27 cellular contexts compared by ENCODE assay signal in the genomic region with DNA sequence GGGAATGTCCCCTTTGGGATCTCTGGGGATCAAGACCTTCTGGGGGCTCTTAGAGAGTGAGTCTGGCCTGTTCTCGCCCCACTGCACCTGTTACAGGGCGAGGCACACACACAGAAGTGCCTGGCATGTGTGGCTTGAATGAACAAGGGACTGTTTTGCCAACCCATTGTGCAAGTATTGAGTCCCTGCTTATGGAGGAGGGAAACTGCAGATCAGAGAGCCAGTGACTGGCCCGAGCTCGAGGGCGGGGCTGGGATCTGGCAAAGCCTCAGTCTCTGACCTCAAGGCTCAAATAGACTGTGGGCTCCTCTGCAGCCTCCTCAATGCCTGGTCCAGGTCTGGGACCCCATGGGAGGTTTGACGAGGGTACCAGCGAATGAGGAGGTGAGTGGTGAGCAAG. TPM values are rescaled to one million over a fixed set of nuclear protein-coding genes. Genes with fewer than 3 reads are reported as not detected.
"Had no signal": no experiment of that assay in that cellular context is flagged by ENCODE, and none has a peak within 500 bp of the region (broad histone marks: within the 10 kb centered on the region; RNA-seq: fewer than 3 reads in every experiment).

No MANE protein-coding gene starts in this region.

- H3K9me3 ChIP-seq: esophagus squamous epithelium, lower lobe of right lung, neutrophil, right atrium auricular region, sigmoid colon, spleen, testis, tibial artery had no signal

- H3K9ac ChIP-seq: parathyroid adenoma had no signal

- H3K27ac ChIP-seq: coronary artery, esophagus squamous epithelium, lower lobe of right lung, neutrophil, parathyroid adenoma, right atrium auricular region, sigmoid colon, skin epidermis, spleen, testis, tibial artery had no signal

- H3K9me3 Mint-ChIP-seq: effector memory CD8-positive, alpha-beta T cell; immature natural killer cell; nephron; stimulated activated memory B cell treated with anti-CD40 and anti-IgM and Interleukin-4, amounts not matched to agents 10 μg/mL and 1 μg/mL and 100 μg/mL, for 72 hours; type B pancreatic cell had no signal

- H3K27me3 Mint-ChIP-seq: effector memory CD8-positive, alpha-beta T cell; progenitor cell of endocrine pancreas; stimulated activated memory B cell treated with anti-CD40 and anti-IgM and Interleukin-4, amounts not matched to agents 10 μg/mL and 1 μg/mL and 100 μg/mL, for 72 hours; type B pancreatic cell had no signal

- H3K4me3 Mint-ChIP-seq: effector memory CD8-positive, alpha-beta T cell; immature natural killer cell; nephron; stimulated activated memory B cell treated with anti-CD40 and anti-IgM and Interleukin-4, amounts not matched to agents 10 μg/mL and 1 μg/mL and 100 μg/mL, for 72 hours; type B pancreatic cell had no signal

- H3K4me3 ChIP-seq: coronary artery, esophagus squamous epithelium, lower lobe of right lung, right atrium auricular region, sigmoid colon, skin epidermis, spleen, testis, tibial artery had no signal

- ATAC-seq: effector memory CD8-positive, alpha-beta T cell; left colon; left ventricle myocardium superior; lower lobe of right lung; stimulated activated memory B cell treated with anti-CD40 and anti-IgM and Interleukin-4, amounts not matched to agents 10 μg/mL and 1 μg/mL and 100 μg/mL, for 72 hours; stimulated activated naive CD8-positive, alpha-beta T cell treated with anti-CD3 and anti-CD28 coated beads, Interleukin-15, Interleukin-2, amounts not matched to agents 100 U/mL and 50 U/mL, for 24 hours had no signal

- H3K27me3 ChIP-seq: esophagus squamous epithelium, neutrophil, right atrium auricular region, sigmoid colon, spleen, testis, tibial artery had no signal

- H2AFZ ChIP-seq: parathyroid adenoma had no signal

- H3K27ac Mint-ChIP-seq: effector memory CD8-positive, alpha-beta T cell; immature natural killer cell; nephron; progenitor cell of endocrine pancreas; stimulated activated memory B cell treated with anti-CD40 and anti-IgM and Interleukin-4, amounts not matched to agents 10 μg/mL and 1 μg/mL and 100 μg/mL, for 72 hours; type B pancreatic cell had no signal

- DNase-seq: central memory CD4-positive, alpha-beta T cell; effector memory CD8-positive, alpha-beta T cell; erythroblast; esophagus squamous epithelium; hypothalamus; immature natural killer cell; islet precursor cell; kidney glomerular epithelial cell; left colon; left ventricle myocardium superior; lower lobe of right lung; sigmoid colon; spleen; stimulated activated CD4-positive, alpha-beta T cell treated with anti-CD3 and anti-CD28 coated beads, Interleukin-4, amount 100 ng/mL, for 4 hours; stimulated activated naive CD8-positive, alpha-beta T cell treated with anti-CD3 and anti-CD28 coated beads, Interleukin-15, Interleukin-2, amounts not matched to agents 100 U/mL and 50 U/mL, for 24 hours; substantia nigra; testis; tibial artery had no signal

RNA-seq across cellular contexts. Expression of a gene that starts 38.0 kb away (rescaled TPM):
- total RNA-seq: progenitor cell of endocrine pancreas had no signal
